ENCODE assay signal across 8 cellular contexts in the genomic region with DNA sequence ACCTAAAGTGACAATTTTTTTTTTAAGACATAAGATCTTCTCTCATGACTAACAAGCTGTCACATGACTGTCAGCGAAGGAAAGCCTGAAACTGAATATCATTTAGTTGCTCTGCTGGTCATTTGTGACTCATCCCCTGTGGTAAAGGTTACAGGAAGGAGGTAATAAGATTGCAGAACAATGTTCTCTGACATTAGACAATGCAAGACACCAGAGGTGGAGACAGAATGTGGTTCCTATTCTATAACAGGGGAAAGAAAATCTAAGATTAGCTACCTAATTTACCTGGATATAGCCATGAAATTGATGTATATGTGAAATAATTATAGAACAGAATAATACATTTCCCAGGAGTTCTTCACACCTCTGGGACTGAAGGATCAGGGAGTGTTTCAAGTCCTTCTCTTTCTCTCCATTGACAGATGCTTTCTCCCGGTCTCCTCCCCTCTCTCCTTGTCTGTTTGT. TPM values are rescaled to one million over a fixed set of nuclear protein-coding genes. Genes with fewer than 3 reads are reported as not detected.
DNase-seq lines count a peak whose midpoint lies in the region; ATAC-seq and TF ChIP-seq lines count a peak whose summit lies in the region.

No MANE protein-coding gene starts in this region.

- no peak for TF ChIP-seq CTCF in activated B cell treated with CpG ODN at 0.5 μM for 24 hours (IDR thresholded peaks at IDR 0.05)
- TF ChIP-seq CTCF in thyroid gland (IDR thresholded peaks at IDR 0.05) = no peak

- H3K27ac Mint-ChIP-seq in activated B cell treated with CpG ODN at 0.5 μM for 24 hours = no peak overlapping the region
- H3K27ac Mint-ChIP-seq in memory B cell = no peak overlapping the region

- ATAC-seq in GM21360 (IDR thresholded peaks at IDR 0.05; ENCODE audit: unreplicated experiment) (peak; percentile 85), HG03558 (IDR thresholded peaks at IDR 0.05; ENCODE audit: extremely low read depth, unreplicated experiment) (peak; percentile 90), activated B cell treated with CpG ODN at 0.5 μM for 24 hours (ENCODE audit: low read depth) (peak; percentile 82), memory B cell (ENCODE audit: low read depth) (peak; percentile 67)

- 67 to 74% methylated on average over 2 of the region's 2 CpGs for WGBS in thyroid gland, 2 donors

- no peaks in the 10 kb centered on the region for H3K9me3 Mint-ChIP-seq in activated B cell treated with CpG ODN at 0.5 μM for 24 hours
- H3K9me3 Mint-ChIP-seq in memory B cell = no peaks in the 10 kb centered on the region

- POLR2A ChIA-PET in activated B cell treated with CpG ODN at 0.5 μM for 24 hours (lab: Charles Lee) = no interaction called here

- no peak overlapping the region for H3K4me3 ChIP-seq in thyroid gland (replicated peaks in 1 of 3)

- H3K4me1 Mint-ChIP-seq in activated B cell treated with CpG ODN at 0.5 μM for 24 hours (peaks cover 11% of the 10 kb centered on the region), memory B cell (peaks cover 5% of the 10 kb centered on the region)

- no peak for TF ChIP-seq POLR2A in thyroid gland (IDR thresholded peaks at IDR 0.05)

- H3K36me3 ChIP-seq in thyroid gland = no peaks in the 10 kb centered on the region

- H3K27me3 Mint-ChIP-seq in activated B cell treated with CpG ODN at 0.5 μM for 24 hours = no peaks in the 10 kb centered on the region
- peaks cover 4% of the 10 kb centered on the region for H3K27me3 Mint-ChIP-seq in memory B cell

- no peaks in the 10 kb centered on the region for H3K27me3 ChIP-seq in thyroid gland

- H3K27ac ChIP-seq in thyroid gland = no peak overlapping the region

- intact Hi-C loops in activated B cell treated with CpG ODN at 0.5 μM for 24 hours (cut with micrococcal nuclease) = no loop called here
- intact Hi-C loops in thyroid gland (cut with DNase I) = no loop called here

- no peaks in the 10 kb centered on the region for H3K4me1 ChIP-seq in thyroid gland

- no peaks in the 10 kb centered on the region for H3K9me3 ChIP-seq in thyroid gland

- H3K36me3 Mint-ChIP-seq in activated B cell treated with CpG ODN at 0.5 μM for 24 hours (ENCODE audit: low read depth) (no peaks in the 10 kb centered on the region), memory B cell (no peaks in the 10 kb centered on the region)

- CTCF ChIA-PET in activated B cell treated with CpG ODN at 0.5 μM for 24 hours (lab: Charles Lee) = interaction anchor here (1.1 kb wide), 1 partner anchor 34 kb away, joined by 3 read pairs; no protein-coding TSS in a partner anchor

- DNase-seq in DMS53 treated with DMSO at 0.1 percent for 48 hours (lab: John Stamatoyannopoulos, UW; ENCODE audit: unreplicated experiment) (peak; percentile 86), activated B cell treated with CpG ODN at 0.5 μM for 24 hours (no peak), memory B cell (ENCODE audit: low spot score in 2 of 2) (no peak), thyroid gland (no peak), DMS79 treated with DMSO at 0.1 percent for 48 hours (lab: John Stamatoyannopoulos, UW) (no peak)
- no peak for DNase-seq in stimulated activated naive CD4-positive, alpha-beta T cell (lab: John Stamatoyannopoulos, UW)

- H3K4me3 Mint-ChIP-seq in activated B cell treated with CpG ODN at 0.5 μM for 24 hours (no peak overlapping the region), memory B cell (no peak overlapping the region)

RNA-seq across cellular contexts. Expression of a gene that starts 47.7 kb away (rescaled TPM):
- total RNA-seq in activated B cell treated with CpG ODN at 0.5 μM for 24 hours (0.91 and 1.0 TPM in 2 replicates), thyroid gland (1 to 10 TPM in 3 of 4 donors, under 1 TPM in 1; 0.67 to 3.7 (median 2.7) TPM)
